Comparison of ENCODE assay signal across 8 cellular contexts in the genomic region with DNA sequence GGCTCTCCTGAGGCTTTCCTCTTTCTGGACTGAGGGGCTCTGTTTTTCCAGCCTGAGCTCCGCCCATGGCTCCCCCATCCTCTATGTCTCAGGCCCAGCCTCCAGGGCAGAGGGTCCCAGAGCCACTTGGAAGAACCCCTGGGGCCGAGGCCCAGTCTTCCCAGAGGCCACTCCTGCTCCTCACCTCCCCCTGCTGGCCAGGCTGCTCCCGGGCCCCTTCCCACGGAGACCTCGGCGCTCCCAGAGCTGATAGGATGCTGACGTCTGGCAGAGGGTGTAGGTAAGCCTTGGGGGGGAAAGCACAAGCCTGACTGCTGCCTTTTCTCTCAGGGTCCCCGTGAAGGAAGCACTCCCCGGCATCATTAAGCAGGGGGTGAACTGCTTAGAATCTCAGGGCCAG. TPM values are rescaled to one million over a fixed set of nuclear protein-coding genes. Genes with fewer than 3 reads are reported as not detected.
DNase-seq lines count a peak whose midpoint lies in the region; ATAC-seq and TF ChIP-seq lines count a peak whose summit lies in the region.

No MANE protein-coding gene starts in this region.

- H3K36me3 Mint-ChIP-seq in activated naive CD4-positive, alpha-beta T cell treated with anti-CD3 and anti-CD28 coated beads, Interleukin-2, amount 10 ng/mL, durations not matched to agents 7 days and 5 days: no peaks in the 10 kb centered on the region
- no peaks in the 10 kb centered on the region for H3K36me3 Mint-ChIP-seq in glutamatergic neuron (ENCODE audit: unreplicated experiment)

- H3K4me3 ChIP-seq in Peyer's patch (no peak overlapping the region), thoracic aorta (no peak overlapping the region)

- H3K9me3 Mint-ChIP-seq in activated naive CD4-positive, alpha-beta T cell treated with anti-CD3 and anti-CD28 coated beads, Interleukin-2, amount 10 ng/mL, durations not matched to agents 7 days and 5 days: no peaks in the 10 kb centered on the region
- peaks cover 3% of the 10 kb centered on the region for H3K9me3 Mint-ChIP-seq in glutamatergic neuron (ENCODE audit: unreplicated experiment)

- CTCF ChIA-PET in activated naive CD4-positive, alpha-beta T cell treated with anti-CD3 and anti-CD28 coated beads, Interleukin-2, amount 10 ng/mL, durations not matched to agents 7 days and 5 days (lab: Charles Lee): interaction anchor here (0.6 to 1.3 kb wide), 5 partner anchors 11 to 485 kb away, joined by 3 to 4 read pairs (median 3); no protein-coding TSS in a partner anchor

- H3K4me1 ChIP-seq in Peyer's patch (peaks cover 0 to 8% (median 0%) of the 10 kb centered on the region in 4 donors), thoracic aorta (ENCODE audit: control insufficient read depth in 1 of 2, low read depth in 2 of 2) (peaks cover 0 to 8% of the 10 kb centered on the region in 2 donors)

- H3K27ac Mint-ChIP-seq in activated naive CD4-positive, alpha-beta T cell treated with anti-CD3 and anti-CD28 coated beads, Interleukin-2, amount 10 ng/mL, durations not matched to agents 7 days and 5 days: no peak overlapping the region
- peak overlapping the region; percentile 17 for H3K27ac Mint-ChIP-seq in glutamatergic neuron (ENCODE audit: unreplicated experiment)

- TF ChIP-seq POLR2A in Peyer's patch (IDR thresholded peaks at IDR 0.05): no peak

- H3K27ac ChIP-seq in Peyer's patch (no peak overlapping the region), thoracic aorta (no peak overlapping the region)

- peak; percentile 32 for DNase-seq in activated naive CD4-positive, alpha-beta T cell treated with anti-CD3 and anti-CD28 coated beads, Interleukin-2, amount 10 ng/mL, durations not matched to agents 7 days and 5 days
- no peak for DNase-seq in activated naive CD4-positive, alpha-beta T cell treated with anti-CD3 and anti-CD28 coated beads, Interleukin-2, amount 50 U/mL, for 16 hours
- DNase-seq in Peyer's patch (peak in 2 of 3 donors; percentile 62 to 70), glutamatergic neuron (peak; percentile 77), thoracic aorta (ENCODE audit: low spot score) (no peak), LoVo (ENCODE audit: low spot score) (no peak), DMS79 treated with DMSO at 0.1 percent for 48 hours (lab: John Stamatoyannopoulos, UW) (no peak)

- no peak overlapping the region for H3K4me3 Mint-ChIP-seq in activated naive CD4-positive, alpha-beta T cell treated with anti-CD3 and anti-CD28 coated beads, Interleukin-2, amount 10 ng/mL, durations not matched to agents 7 days and 5 days
- no peak overlapping the region for H3K4me3 Mint-ChIP-seq in glutamatergic neuron (ENCODE audit: unreplicated experiment)

- no peaks in the 10 kb centered on the region for H3K9me3 ChIP-seq in Peyer's patch
- H3K9me3 ChIP-seq in thoracic aorta: no peaks in the 10 kb centered on the region

- ATAC-seq in thoracic aorta (ENCODE audit: insufficient number of reproducible peaks, low FRiP score, low read depth) (no peak), GM21723 (IDR thresholded peaks at IDR 0.05; ENCODE audit: unreplicated experiment) (no peak)

- no peaks in the 10 kb centered on the region for H3K4me1 Mint-ChIP-seq in activated naive CD4-positive, alpha-beta T cell treated with anti-CD3 and anti-CD28 coated beads, Interleukin-2, amount 10 ng/mL, durations not matched to agents 7 days and 5 days
- H3K4me1 Mint-ChIP-seq in glutamatergic neuron (ENCODE audit: low read depth, unreplicated experiment): peaks cover 1% of the 10 kb centered on the region

- H3K36me3 ChIP-seq in Peyer's patch (no peaks in the 10 kb centered on the region), thoracic aorta (no peaks in the 10 kb centered on the region)

- H3K27me3 ChIP-seq in Peyer's patch: no peaks in the 10 kb centered on the region
- no peaks in the 10 kb centered on the region for H3K27me3 ChIP-seq in thoracic aorta (replicated peaks; ENCODE audit: insufficient read depth)

- H3K27me3 Mint-ChIP-seq in activated naive CD4-positive, alpha-beta T cell treated with anti-CD3 and anti-CD28 coated beads, Interleukin-2, amount 10 ng/mL, durations not matched to agents 7 days and 5 days: peaks cover 49% of the 10 kb centered on the region
- peaks cover 7% of the 10 kb centered on the region for H3K27me3 Mint-ChIP-seq in glutamatergic neuron (ENCODE audit: unreplicated experiment)

- peak in 4 of 6 experiments; percentile 35 to 58 (median 47) for TF ChIP-seq CTCF in Peyer's patch (IDR thresholded peaks at IDR 0.05)
- TF ChIP-seq CTCF in glutamatergic neuron (IDR thresholded peaks at IDR 0.05; ENCODE audit: partially characterized antibody, unreplicated experiment): peak; percentile 66
- peak; percentile 34 for TF ChIP-seq CTCF in thoracic aorta (IDR thresholded peaks at IDR 0.05)

RNA-seq across cellular contexts. Expression of a gene that starts 51.4 kb away (rescaled TPM):
- total RNA-seq in Peyer's patch (10 to 100 TPM; 35.2 to 99.9 (median 50.4) TPM), glutamatergic neuron (ENCODE audit: unreplicated experiment) (223 TPM), thoracic aorta (10 to 100 TPM; 55.5 to 55.9 TPM)

RNA-seq across cellular contexts. Expression of a gene that starts 51.8 kb away (rescaled TPM):
- total RNA-seq in Peyer's patch: 100 to 1,000 TPM in 1 of 4 donors, 10 to 100 TPM in 3; 30.5 to 113 (median 77.9) TPM
- 56.4 TPM for total RNA-seq in glutamatergic neuron (ENCODE audit: unreplicated experiment)
- total RNA-seq in thoracic aorta: 10 to 100 TPM; 44.3 to 58.8 TPM

Comparison
In these comparisons a context has a peak if more than half of its experiments do, and no peak if none do; other contexts are left out.
1. DNase-seq: peak in activated naive CD4-positive, alpha-beta T cell treated with anti-CD3 and anti-CD28 coated beads, Interleukin-2, amount 10 ng/mL, durations not matched to agents 7 days and 5 days (single experiment), Peyer's patch (2 of 3) and glutamatergic neuron (single experiment); none in activated naive CD4-positive, alpha-beta T cell treated with anti-CD3 and anti-CD28 coated beads, Interleukin-2, amount 50 U/mL, for 16 hours (single experiment), thoracic aorta (single experiment), LoVo (single experiment) and DMS79 treated with DMSO at 0.1 percent for 48 hours (single experiment).
2. Peak in every context shown above with its lines, with median percentiles within 50 percentile points of each other: CTCF ChIP-seq.